Comparison of ENCODE assay signal across 1 cellular context in genomic region chr20:46626799-46627198, GRCh38.
TF ChIP-seq lines count a peak whose summit lies in the region.

No MANE protein-coding gene starts in this region.

TF ChIP-seq in HepG2, 621 proteins besides CTCF, POLR2A, EP300 and RAD21 (continued from another document):
- TF ChIP-seq, protein P1, sequence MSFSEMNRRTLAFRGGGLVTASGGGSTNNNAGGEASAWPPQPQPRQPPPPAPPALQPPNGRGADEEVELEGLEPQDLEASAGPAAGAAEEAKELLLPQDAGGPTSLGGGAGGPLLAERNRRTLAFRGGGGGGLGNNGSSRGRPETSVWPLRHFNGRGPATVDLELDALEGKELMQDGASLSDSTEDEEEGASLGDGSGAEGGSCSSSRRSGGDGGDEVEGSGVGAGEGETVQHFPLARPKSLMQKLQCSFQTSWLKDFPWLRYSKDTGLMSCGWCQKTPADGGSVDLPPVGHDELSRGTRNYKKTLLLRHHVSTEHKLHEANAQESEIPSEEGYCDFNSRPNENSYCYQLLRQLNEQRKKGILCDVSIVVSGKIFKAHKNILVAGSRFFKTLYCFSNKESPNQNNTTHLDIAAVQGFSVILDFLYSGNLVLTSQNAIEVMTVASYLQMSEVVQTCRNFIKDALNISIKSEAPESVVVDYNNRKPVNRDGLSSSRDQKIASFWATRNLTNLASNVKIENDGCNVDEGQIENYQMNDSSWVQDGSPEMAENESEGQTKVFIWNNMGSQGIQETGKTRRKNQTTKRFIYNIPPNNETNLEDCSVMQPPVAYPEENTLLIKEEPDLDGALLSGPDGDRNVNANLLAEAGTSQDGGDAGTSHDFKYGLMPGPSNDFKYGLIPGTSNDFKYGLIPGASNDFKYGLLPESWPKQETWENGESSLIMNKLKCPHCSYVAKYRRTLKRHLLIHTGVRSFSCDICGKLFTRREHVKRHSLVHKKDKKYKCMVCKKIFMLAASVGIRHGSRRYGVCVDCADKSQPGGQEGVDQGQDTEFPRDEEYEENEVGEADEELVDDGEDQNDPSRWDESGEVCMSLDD (CRISPR knock-in tag; IDR thresholded peaks at IDR 0.05; ENCODE audit: borderline replicate concordance) = no peak
- no peak for TF ChIP-seq ZNF281 (CRISPR knock-in tag; IDR thresholded peaks at IDR 0.05; ENCODE audit: borderline replicate concordance)
- TF ChIP-seq, protein P2, sequence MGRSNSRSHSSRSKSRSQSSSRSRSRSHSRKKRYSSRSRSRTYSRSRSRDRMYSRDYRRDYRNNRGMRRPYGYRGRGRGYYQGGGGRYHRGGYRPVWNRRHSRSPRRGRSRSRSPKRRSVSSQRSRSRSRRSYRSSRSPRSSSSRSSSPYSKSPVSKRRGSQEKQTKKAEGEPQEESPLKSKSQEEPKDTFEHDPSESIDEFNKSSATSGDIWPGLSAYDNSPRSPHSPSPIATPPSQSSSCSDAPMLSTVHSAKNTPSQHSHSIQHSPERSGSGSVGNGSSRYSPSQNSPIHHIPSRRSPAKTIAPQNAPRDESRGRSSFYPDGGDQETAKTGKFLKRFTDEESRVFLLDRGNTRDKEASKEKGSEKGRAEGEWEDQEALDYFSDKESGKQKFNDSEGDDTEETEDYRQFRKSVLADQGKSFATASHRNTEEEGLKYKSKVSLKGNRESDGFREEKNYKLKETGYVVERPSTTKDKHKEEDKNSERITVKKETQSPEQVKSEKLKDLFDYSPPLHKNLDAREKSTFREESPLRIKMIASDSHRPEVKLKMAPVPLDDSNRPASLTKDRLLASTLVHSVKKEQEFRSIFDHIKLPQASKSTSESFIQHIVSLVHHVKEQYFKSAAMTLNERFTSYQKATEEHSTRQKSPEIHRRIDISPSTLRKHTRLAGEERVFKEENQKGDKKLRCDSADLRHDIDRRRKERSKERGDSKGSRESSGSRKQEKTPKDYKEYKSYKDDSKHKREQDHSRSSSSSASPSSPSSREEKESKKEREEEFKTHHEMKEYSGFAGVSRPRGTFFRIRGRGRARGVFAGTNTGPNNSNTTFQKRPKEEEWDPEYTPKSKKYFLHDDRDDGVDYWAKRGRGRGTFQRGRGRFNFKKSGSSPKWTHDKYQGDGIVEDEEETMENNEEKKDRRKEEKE (IDR thresholded peaks at IDR 0.05) = no peak
- TF ChIP-seq HOXA5 (CRISPR knock-in tag; IDR thresholded peaks at IDR 0.05) = no peak
- no peak for TF ChIP-seq ZNF598 (CRISPR knock-in tag; IDR thresholded peaks at IDR 0.05; ENCODE audit: borderline replicate concordance)
- TF ChIP-seq ZNF629 (CRISPR knock-in tag; conservative IDR thresholded peaks at IDR 0.05) = no peak
- peak; percentile 54; the same call in 1 of the 2 replicates for TF ChIP-seq ZNF7 (CRISPR knock-in tag; IDR thresholded peaks at IDR 0.05)
- TF ChIP-seq, protein P3, sequence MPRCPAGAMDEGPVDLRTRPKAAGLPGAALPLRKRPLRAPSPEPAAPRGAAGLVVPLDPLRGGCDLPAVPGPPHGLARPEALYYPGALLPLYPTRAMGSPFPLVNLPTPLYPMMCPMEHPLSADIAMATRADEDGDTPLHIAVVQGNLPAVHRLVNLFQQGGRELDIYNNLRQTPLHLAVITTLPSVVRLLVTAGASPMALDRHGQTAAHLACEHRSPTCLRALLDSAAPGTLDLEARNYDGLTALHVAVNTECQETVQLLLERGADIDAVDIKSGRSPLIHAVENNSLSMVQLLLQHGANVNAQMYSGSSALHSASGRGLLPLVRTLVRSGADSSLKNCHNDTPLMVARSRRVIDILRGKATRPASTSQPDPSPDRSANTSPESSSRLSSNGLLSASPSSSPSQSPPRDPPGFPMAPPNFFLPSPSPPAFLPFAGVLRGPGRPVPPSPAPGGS (CRISPR knock-in tag; IDR thresholded peaks at IDR 0.05) = no peak
- TF ChIP-seq TAF1 (CRISPR knock-in tag; IDR thresholded peaks at IDR 0.05) = no peak
- TF ChIP-seq HNRNPL (IDR thresholded peaks at IDR 0.05; ENCODE audit: low read depth, low read length) = no peak
- TF ChIP-seq TBX2 (CRISPR knock-in tag; IDR thresholded peaks at IDR 0.05; ENCODE audit: borderline replicate concordance) = 0 out of 2 replicates have a peak, but pooled peaks have one; percentile 24
- TF ChIP-seq, protein P4, sequence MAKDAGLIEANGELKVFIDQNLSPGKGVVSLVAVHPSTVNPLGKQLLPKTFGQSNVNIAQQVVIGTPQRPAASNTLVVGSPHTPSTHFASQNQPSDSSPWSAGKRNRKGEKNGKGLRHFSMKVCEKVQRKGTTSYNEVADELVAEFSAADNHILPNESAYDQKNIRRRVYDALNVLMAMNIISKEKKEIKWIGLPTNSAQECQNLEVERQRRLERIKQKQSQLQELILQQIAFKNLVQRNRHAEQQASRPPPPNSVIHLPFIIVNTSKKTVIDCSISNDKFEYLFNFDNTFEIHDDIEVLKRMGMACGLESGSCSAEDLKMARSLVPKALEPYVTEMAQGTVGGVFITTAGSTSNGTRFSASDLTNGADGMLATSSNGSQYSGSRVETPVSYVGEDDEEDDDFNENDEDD (CRISPR knock-in tag; IDR thresholded peaks at IDR 0.05; ENCODE audit: borderline replicate concordance) = no peak
- TF ChIP-seq, protein P5, sequence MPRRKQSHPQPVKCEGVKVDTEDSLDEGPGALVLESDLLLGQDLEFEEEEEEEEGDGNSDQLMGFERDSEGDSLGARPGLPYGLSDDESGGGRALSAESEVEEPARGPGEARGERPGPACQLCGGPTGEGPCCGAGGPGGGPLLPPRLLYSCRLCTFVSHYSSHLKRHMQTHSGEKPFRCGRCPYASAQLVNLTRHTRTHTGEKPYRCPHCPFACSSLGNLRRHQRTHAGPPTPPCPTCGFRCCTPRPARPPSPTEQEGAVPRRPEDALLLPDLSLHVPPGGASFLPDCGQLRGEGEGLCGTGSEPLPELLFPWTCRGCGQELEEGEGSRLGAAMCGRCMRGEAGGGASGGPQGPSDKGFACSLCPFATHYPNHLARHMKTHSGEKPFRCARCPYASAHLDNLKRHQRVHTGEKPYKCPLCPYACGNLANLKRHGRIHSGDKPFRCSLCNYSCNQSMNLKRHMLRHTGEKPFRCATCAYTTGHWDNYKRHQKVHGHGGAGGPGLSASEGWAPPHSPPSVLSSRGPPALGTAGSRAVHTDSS (CRISPR knock-in tag; conservative IDR thresholded peaks at IDR 0.05) = no peak
- TF ChIP-seq RBM22 (optimal IDR thresholded peaks at IDR 0.05; ENCODE audit: low read length) = peak; percentile 36
- TF ChIP-seq CREB3 (CRISPR knock-in tag; IDR thresholded peaks at IDR 0.05) = no peak
- no peak for TF ChIP-seq YY1 (IDR thresholded peaks at IDR 0.05; ENCODE audit: insufficient read depth, insufficient replicate concordance, low read depth, low read length)
- 0 out of 2 replicates have a peak, but pooled peaks have one; percentile 32 for TF ChIP-seq PHF21A (CRISPR knock-in tag; IDR thresholded peaks at IDR 0.05)
- TF ChIP-seq ZNF468 (CRISPR knock-in tag; IDR thresholded peaks at IDR 0.05) = no peak
- TF ChIP-seq IKZF1 (IDR thresholded peaks at IDR 0.05) = no peak
- TF ChIP-seq, protein P6, sequence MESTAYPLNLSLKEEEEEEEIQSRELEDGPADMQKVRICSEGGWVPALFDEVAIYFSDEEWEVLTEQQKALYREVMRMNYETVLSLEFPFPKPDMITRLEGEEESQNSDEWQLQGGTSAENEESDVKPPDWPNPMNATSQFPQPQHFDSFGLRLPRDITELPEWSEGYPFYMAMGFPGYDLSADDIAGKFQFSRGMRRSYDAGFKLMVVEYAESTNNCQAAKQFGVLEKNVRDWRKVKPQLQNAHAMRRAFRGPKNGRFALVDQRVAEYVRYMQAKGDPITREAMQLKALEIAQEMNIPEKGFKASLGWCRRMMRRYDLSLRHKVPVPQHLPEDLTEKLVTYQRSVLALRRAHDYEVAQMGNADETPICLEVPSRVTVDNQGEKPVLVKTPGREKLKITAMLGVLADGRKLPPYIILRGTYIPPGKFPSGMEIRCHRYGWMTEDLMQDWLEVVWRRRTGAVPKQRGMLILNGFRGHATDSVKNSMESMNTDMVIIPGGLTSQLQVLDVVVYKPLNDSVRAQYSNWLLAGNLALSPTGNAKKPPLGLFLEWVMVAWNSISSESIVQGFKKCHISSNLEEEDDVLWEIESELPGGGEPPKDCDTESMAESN (CRISPR knock-in tag; conservative IDR thresholded peaks at IDR 0.05) = no peak
- TF ChIP-seq MXD3 (CRISPR knock-in tag; IDR thresholded peaks at IDR 0.05) = no peak
